12 cellular contexts compared by ENCODE assay signal in genomic region chr3:140186421-140186920, GRCh38.
DNase-seq lines count a peak whose midpoint lies in the region; ATAC-seq and TF ChIP-seq lines count a peak whose summit lies in the region.
"Had no signal": no experiment of that assay in that cellular context is flagged by ENCODE, and none has a peak within 500 bp of the region (broad histone marks: within the 10 kb centered on the region; RNA-seq: fewer than 3 reads in every experiment).

No MANE protein-coding gene starts in this region.

- H3K36me3 ChIP-seq in muscle layer of colon (ENCODE audit: insufficient read depth, low read length) = no peaks in the 10 kb centered on the region

- peaks cover 25% of the 10 kb centered on the region for H3K4me1 ChIP-seq in muscle layer of colon (ENCODE audit: insufficient read depth, low read length)

- DNase-seq in DMS 273 (lab: John Stamatoyannopoulos, UW; ENCODE audit: unreplicated experiment) = peak; percentile 97
- DNase-seq in NCI-H2196 (lab: John Stamatoyannopoulos, UW; ENCODE audit: unreplicated experiment) = peak; percentile 45
- no peak for DNase-seq in coronary artery (ENCODE audit: low spot score)
- DNase-seq in omental fat pad (ENCODE audit: low spot score) = no peak
- no peak for DNase-seq in RKO (ENCODE audit: low spot score)
- DNase-seq in germinal center (ENCODE audit: low spot score) = no peak
- DNase-seq: EL, T-helper 9 cell had no signal

- H3K4me3 ChIP-seq in coronary artery (no peak overlapping the region), muscle layer of colon (ENCODE audit: low read depth in 1 of 2, low read length in 2 of 2) (no peak overlapping the region)
- H3K4me3 ChIP-seq: K562, lung had no signal

- H3K27ac ChIP-seq in coronary artery (peak overlapping the region; percentile 68 to 69), muscle layer of colon (ENCODE audit: low read depth, low read length) (peak overlapping the region; percentile 37)

- ATAC-seq in omental fat pad (ENCODE audit: low FRiP score) = no peak
- no peak for ATAC-seq in HG03460 (IDR thresholded peaks at IDR 0.05; ENCODE audit: unreplicated experiment)
- ATAC-seq: K562 had no signal

- H3K9ac ChIP-seq in muscle layer of colon (ENCODE audit: low read length) = no peak overlapping the region

- no peaks in the 10 kb centered on the region for H3K27me3 ChIP-seq in muscle layer of colon (ENCODE audit: control insufficient read depth in 1 of 2, insufficient read depth in 2 of 2, low read length in 2 of 2)

- H3K9me3 ChIP-seq in muscle layer of colon (ENCODE audit: low read length) = no peaks in the 10 kb centered on the region

- TF ChIP-seq CTCF in coronary artery (IDR thresholded peaks at IDR 0.05) (no peak), omental fat pad (IDR thresholded peaks at IDR 0.05) (no peak)

Comparison
In these comparisons a context has a peak if more than half of its experiments do, and no peak if none do; other contexts are left out.
1. DNase-seq: peak in DMS 273 (single experiment) and NCI-H2196 (single experiment); none in coronary artery (single experiment), omental fat pad (single experiment), RKO (single experiment) and germinal center (single experiment).